Comparison of ENCODE assay signal across 8 cellular contexts in genomic region chrX:20320461-20321159, GRCh38. TPM values are rescaled to one million over a fixed set of nuclear protein-coding genes. Genes with fewer than 3 reads are reported as not detected.
DNase-seq lines count a peak whose midpoint lies in the region; ATAC-seq and TF ChIP-seq lines count a peak whose summit lies in the region.

No MANE protein-coding gene starts in this region.

- no peaks in the 10 kb centered on the region for H3K36me3 Mint-ChIP-seq in T-helper 2 cell treated with Interferon-gamma antibody and Interleukin-4, amounts not matched to agents 5 μg/mL and 100 μg/mL, for 36 hours (ENCODE audit: low read depth)

- peaks cover 10% of the 10 kb centered on the region for H3K27me3 Mint-ChIP-seq in T-helper 2 cell treated with Interferon-gamma antibody and Interleukin-4, amounts not matched to agents 5 μg/mL and 100 μg/mL, for 36 hours (ENCODE audit: low read depth)

- H3K4me1 Mint-ChIP-seq in T-helper 2 cell treated with Interferon-gamma antibody and Interleukin-4, amounts not matched to agents 5 μg/mL and 100 μg/mL, for 36 hours (ENCODE audit: low read depth) = peaks cover 12% of the 10 kb centered on the region

- H3K27ac Mint-ChIP-seq in T-helper 2 cell treated with Interferon-gamma antibody and Interleukin-4, amounts not matched to agents 5 μg/mL and 100 μg/mL, for 36 hours = no peak overlapping the region

- intact Hi-C loops in spleen (cut with DNase I; ENCODE audit: low total_unique reads) = no loop called here

- ATAC-seq in GM19395 (IDR thresholded peaks at IDR 0.05; ENCODE audit: unreplicated experiment) (peak; percentile 98), HG03196 (IDR thresholded peaks at IDR 0.05; ENCODE audit: unreplicated experiment) (peak; percentile 93), omental fat pad (ENCODE audit: low FRiP score) (no peak)

- no peaks in the 10 kb centered on the region for H3K9me3 Mint-ChIP-seq in T-helper 2 cell treated with Interferon-gamma antibody and Interleukin-4, amounts not matched to agents 5 μg/mL and 100 μg/mL, for 36 hours

- no peak for TF ChIP-seq CTCF in GM06990 (IDR thresholded peaks at IDR 0.05; ENCODE audit: insufficient read depth, low read length, poor library complexity, severe bottlenecking)
- no peak for TF ChIP-seq CTCF in spleen (IDR thresholded peaks at IDR 0.05 in 8 of 11, conservative IDR thresholded peaks at IDR 0.05 in 3 of 11)
- no peak for TF ChIP-seq CTCF in omental fat pad (IDR thresholded peaks at IDR 0.05)

- H3K4me3 ChIP-seq in GM06990 (replicated peaks; ENCODE audit: low read depth, low read length) = no peak overlapping the region
- H3K4me3 ChIP-seq in spleen = no peak overlapping the region

- H3K36me3 ChIP-seq in GM06990 (ENCODE audit: control insufficient read depth, insufficient read depth, low read length) = no peaks in the 10 kb centered on the region
- no peaks in the 10 kb centered on the region for H3K36me3 ChIP-seq in spleen

- H3K27me3 ChIP-seq in GM06990 (replicated peaks; ENCODE audit: control insufficient read depth, insufficient read depth, low read length) (no peaks in the 10 kb centered on the region), spleen (replicated peaks in 1 of 7) (no peaks in the 10 kb centered on the region)

- WGBS in spleen, 5 donors = 31 to 46% (median 35%) methylated on average over 12 of the region's 12 CpGs

- TF ChIP-seq POLR2A in spleen (IDR thresholded peaks at IDR 0.05) = no peak

- DNase-seq in GM06990 (ENCODE audit: extremely low read depth, insufficient read length) (peak; percentile 50), spleen (peak; percentile 80), SK-N-DZ (ENCODE audit: low spot score) (no peak), omental fat pad (ENCODE audit: low spot score) (no peak), NCI-H1694 treated with DMSO at 0.1 percent for 48 hours (lab: John Stamatoyannopoulos, UW) (no peak)
- DNase-seq in T-helper 2 cell treated with Interferon-gamma antibody and Interleukin-4, amounts not matched to agents 5 μg/mL and 100 μg/mL, for 36 hours (ENCODE audit: low spot score) = no peak

- peak overlapping the region; percentile 47 for H3K4me3 Mint-ChIP-seq in T-helper 2 cell treated with Interferon-gamma antibody and Interleukin-4, amounts not matched to agents 5 μg/mL and 100 μg/mL, for 36 hours

- no peaks in the 10 kb centered on the region for H3K9me3 ChIP-seq in spleen

- peak overlapping the region in 3 of 8 donors; percentile 18 to 68 (median 43) for H3K27ac ChIP-seq in spleen

- peaks cover 0 to 16% (median 3%) of the 10 kb centered on the region in 6 donors for H3K4me1 ChIP-seq in spleen

RNA-seq across cellular contexts. Expression of gene RPS6KA3, which starts 53.9 kb away (rescaled TPM):
- total RNA-seq in spleen = 10 to 100 TPM; 55.9 to 85.9 (median 69.9) TPM
- 10 to 100 TPM in 2 of 3 donors, 1 to 10 TPM in 1; 8.4 to 13.8 (median 10.4) TPM for polyA plus RNA-seq in spleen
- 16.8 and 21.7 TPM in 2 replicates for polyA plus RNA-seq in SK-N-DZ (2014; cell fraction: cytosol; rRNA removed)
- polyA plus RNA-seq in SK-N-DZ (2014; cell fraction: nucleus; rRNA removed) = 9.3 and 14.0 TPM in 2 replicates
- total RNA-seq in omental fat pad = 10 to 100 TPM; 39.5 to 90.3 (median 55.1) TPM

Comparison
In these comparisons a context has a peak if more than half of its experiments do, and no peak if none do; other contexts are left out.
1. DNase-seq: peak in GM06990 (single experiment) and spleen (single experiment); none in T-helper 2 cell treated with Interferon-gamma antibody and Interleukin-4, amounts not matched to agents 5 μg/mL and 100 μg/mL, for 36 hours (single experiment), SK-N-DZ (single experiment), omental fat pad (single experiment) and NCI-H1694 treated with DMSO at 0.1 percent for 48 hours (single experiment).